11 cellular contexts compared by ENCODE assay signal in the genomic region with DNA sequence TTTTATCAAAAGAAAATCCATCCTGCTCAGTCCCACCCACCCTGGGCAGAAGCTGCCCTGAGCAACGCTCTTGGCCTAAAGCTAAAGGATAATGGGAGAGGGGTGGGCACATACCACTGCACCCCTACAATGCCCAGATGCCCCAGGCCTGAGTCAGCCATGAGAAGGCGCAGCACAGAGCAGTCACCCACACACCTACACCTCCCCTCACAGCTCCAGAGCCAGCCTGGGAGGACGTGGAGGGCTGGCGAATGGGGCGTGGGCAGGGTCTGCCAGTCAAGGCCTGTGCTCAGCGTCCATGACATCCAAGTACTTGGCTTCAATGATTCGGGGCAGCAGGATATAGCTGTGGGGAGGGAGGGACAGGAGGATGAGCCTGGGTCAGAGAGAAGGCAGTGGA. TPM values are rescaled to one million over a fixed set of nuclear protein-coding genes. Genes with fewer than 3 reads are reported as not detected.
"Had no signal": no experiment of that assay in that cellular context is flagged by ENCODE, and none has a peak within 500 bp of the region (broad histone marks: within the 10 kb centered on the region; RNA-seq: fewer than 3 reads in every experiment).

No MANE protein-coding gene starts in this region.

- H3K27ac ChIP-seq: cardiac muscle cell, gastrocnemius medialis, psoas muscle, upper lobe of right lung had no signal

- H3K4me3 ChIP-seq: cardiac muscle cell, gastrocnemius medialis, psoas muscle, upper lobe of right lung had no signal

- H3K4me1 ChIP-seq: upper lobe of right lung had no signal

- H3K36me3 ChIP-seq: cardiac muscle cell, gastrocnemius medialis had no signal

- ATAC-seq: gastrocnemius medialis, left cardiac atrium, natural killer cell, psoas muscle, upper lobe of right lung had no signal

- H3K27me3 ChIP-seq: cardiac muscle cell, gastrocnemius medialis, upper lobe of right lung had no signal

- DNase-seq: activated CD4-positive, alpha-beta T cell treated with anti-CD3 and anti-CD28 coated beads, Interleukin-2, amount 10 ng/mL, durations not matched to agents 24 days and 14 days; activated naive CD4-positive, alpha-beta T cell; aorta; gastrocnemius medialis; left cardiac atrium; natural killer cell; psoas muscle; stimulated activated CD4-positive, alpha-beta T cell treated with anti-CD3 and anti-CD28 coated beads, Interleukin-12 subunit alpha, Interleukin-12 subunit beta, amount 100 ng/mL, for 4 hours; stimulated activated naive CD4-positive, alpha-beta T cell treated with Interleukin-2 at 50 U/mL for 16 hours; upper lobe of right lung had no signal

- H3K9me3 ChIP-seq: gastrocnemius medialis, psoas muscle, upper lobe of right lung had no signal

RNA-seq across cellular contexts. Expression of a gene that starts 11.5 kb away (rescaled TPM):
- polyA plus RNA-seq: cardiac muscle cell had no signal
